In the genomic region with DNA sequence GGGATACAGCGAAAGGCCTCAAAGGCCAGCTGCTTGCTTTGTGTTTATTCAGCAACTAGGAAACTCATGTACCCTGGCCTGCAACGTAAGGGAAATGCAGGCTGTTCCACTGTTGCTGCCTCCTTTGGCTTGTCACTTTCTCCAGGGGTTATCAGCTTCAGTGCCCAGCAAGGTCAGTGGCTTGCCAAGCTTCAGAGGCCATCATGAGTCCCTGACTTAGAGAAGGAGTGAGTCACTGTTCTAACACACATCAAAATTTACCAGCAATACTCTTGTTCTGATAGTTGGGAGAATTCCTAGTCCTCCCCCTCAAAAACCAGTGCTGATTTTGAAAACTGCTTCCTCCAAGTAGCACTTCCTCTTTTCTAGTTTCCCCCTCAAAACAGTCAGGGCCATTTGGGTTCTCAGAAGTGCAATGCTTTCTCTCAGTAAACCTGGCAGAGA, we compare ENCODE assay signal across 7 cellular contexts.
DNase-seq lines count a peak whose midpoint lies in the region; ATAC-seq and TF ChIP-seq lines count a peak whose summit lies in the region.

No MANE protein-coding gene starts in this region.

- H3K4me3 Mint-ChIP-seq in activated B cell treated with CpG ODN at 0.5 μM for 24 hours: peak overlapping the region; percentile 51

- no peak overlapping the region for H3K18ac ChIP-seq in mesendoderm (ENCODE audit: low read length)

- no peak overlapping the region for H2BK120ac ChIP-seq in mesendoderm (ENCODE audit: low read depth, low read length)

- intact Hi-C loops in activated B cell treated with CpG ODN at 0.5 μM for 24 hours (cut with micrococcal nuclease): loop anchor here (1.0 to 5.0 kb wide), 5 partner anchors 9 to 168 kb away; no protein-coding TSS in a partner anchor

- no peak overlapping the region for H3K27ac ChIP-seq in mesendoderm (ENCODE audit: low read depth, low read length)

- no peak overlapping the region for H2AK5ac ChIP-seq in mesendoderm (ENCODE audit: low read length)

- CTCF ChIA-PET in activated B cell treated with CpG ODN at 0.5 μM for 24 hours (lab: Charles Lee): interaction anchor here (1.1 kb wide), 1 partner anchor 22 kb away, joined by 3 read pairs; no protein-coding TSS in a partner anchor

- no peak overlapping the region for H3K56ac ChIP-seq in mesendoderm (ENCODE audit: low read length)

- H3K4me1 Mint-ChIP-seq in activated B cell treated with CpG ODN at 0.5 μM for 24 hours: peaks cover 53% of the 10 kb centered on the region

- H3K4me3 ChIP-seq in mesendoderm (ENCODE audit: low read length): no peak overlapping the region

- H3K36me3 ChIP-seq in mesendoderm (ENCODE audit: control insufficient read depth, insufficient read depth, low read length): no peaks in the 10 kb centered on the region

- H3K23ac ChIP-seq in mesendoderm (ENCODE audit: low read length): no peak overlapping the region

- DNase-seq in activated B cell treated with CpG ODN at 0.5 μM for 24 hours (peak; percentile 35), mesendoderm (peak; percentile 8), NCI-H82 (lab: John Stamatoyannopoulos, UW) (no peak), AG08396 (ENCODE audit: low spot score) (no peak)
- no peak for DNase-seq in stimulated activated CD4-positive, alpha-beta T cell treated with anti-CD3 and anti-CD28 coated beads, Interleukin-1b, Interleukin-23, amount 100 ng/mL, for 48 hours

- POLR2A ChIA-PET in activated B cell treated with CpG ODN at 0.5 μM for 24 hours (lab: Charles Lee): interaction anchor here (0.6 to 2.2 kb wide), 10 partner anchors 18 to 250 kb away, joined by 3 to 20 read pairs (median 5); a partner anchor contains a TSS

- peaks cover 37% of the 10 kb centered on the region for H3K36me3 Mint-ChIP-seq in activated B cell treated with CpG ODN at 0.5 μM for 24 hours (ENCODE audit: low read depth)

- no peak overlapping the region for H4K8ac ChIP-seq in mesendoderm (ENCODE audit: low read depth, low read length)

- peak overlapping the region; percentile 92 for H3K27ac Mint-ChIP-seq in activated B cell treated with CpG ODN at 0.5 μM for 24 hours

- no peaks in the 10 kb centered on the region for H3K9me3 Mint-ChIP-seq in activated B cell treated with CpG ODN at 0.5 μM for 24 hours

- no peaks in the 10 kb centered on the region for H3K79me2 ChIP-seq in mesendoderm (ENCODE audit: control insufficient read depth, insufficient read depth, low read length)

- no peak for TF ChIP-seq CTCF in activated B cell treated with CpG ODN at 0.5 μM for 24 hours (IDR thresholded peaks at IDR 0.05)

- H4K5ac ChIP-seq in mesendoderm (ENCODE audit: low read length): no peak overlapping the region

- H3K4ac ChIP-seq in mesendoderm (ENCODE audit: low read depth, low read length): no peak overlapping the region

- no peaks in the 10 kb centered on the region for H3K27me3 Mint-ChIP-seq in activated B cell treated with CpG ODN at 0.5 μM for 24 hours

- ATAC-seq in GM19397 (IDR thresholded peaks at IDR 0.05; ENCODE audit: unreplicated experiment) (peak; percentile 77), HG03175 (IDR thresholded peaks at IDR 0.05; ENCODE audit: unreplicated experiment) (peak; percentile 85), activated B cell treated with CpG ODN at 0.5 μM for 24 hours (ENCODE audit: low read depth) (peak; percentile 90)

- no peak overlapping the region for H2BK5ac ChIP-seq in mesendoderm (ENCODE audit: low read length)

- WGBS in mesendoderm (ENCODE audit: extremely low coverage, insufficient coverage, low lambda C conversion rate): no CpG with 5 or more reads among the region's 2 CpGs

- no peaks in the 10 kb centered on the region for H3K27me3 ChIP-seq in mesendoderm (ENCODE audit: insufficient read depth, low read length, poor library complexity)

- H3K9ac ChIP-seq in mesendoderm (ENCODE audit: low read length): no peak overlapping the region

- no peak overlapping the region for H3K4me2 ChIP-seq in mesendoderm (ENCODE audit: low read length)

- no peaks in the 10 kb centered on the region for H3K4me1 ChIP-seq in mesendoderm (ENCODE audit: control insufficient read depth, low read depth, low read length)

- no peak overlapping the region for H2BK15ac ChIP-seq in mesendoderm (replicated peaks; ENCODE audit: low read depth)

- H3K79me1 ChIP-seq in mesendoderm (ENCODE audit: low read length): no peaks in the 10 kb centered on the region

Comparison
In these comparisons a context has a peak if more than half of its experiments do, and no peak if none do; other contexts are left out.
1. DNase-seq: peak in activated B cell treated with CpG ODN at 0.5 μM for 24 hours (single experiment) and mesendoderm (single experiment); none in NCI-H82 (single experiment), AG08396 (single experiment) and stimulated activated CD4-positive, alpha-beta T cell treated with anti-CD3 and anti-CD28 coated beads, Interleukin-1b, Interleukin-23, amount 100 ng/mL, for 48 hours (single experiment).
2. Peak in every context shown above with its lines, with median percentiles within 50 percentile points of each other: ATAC-seq.